20 cellular contexts compared by ENCODE assay signal in the genomic region with DNA sequence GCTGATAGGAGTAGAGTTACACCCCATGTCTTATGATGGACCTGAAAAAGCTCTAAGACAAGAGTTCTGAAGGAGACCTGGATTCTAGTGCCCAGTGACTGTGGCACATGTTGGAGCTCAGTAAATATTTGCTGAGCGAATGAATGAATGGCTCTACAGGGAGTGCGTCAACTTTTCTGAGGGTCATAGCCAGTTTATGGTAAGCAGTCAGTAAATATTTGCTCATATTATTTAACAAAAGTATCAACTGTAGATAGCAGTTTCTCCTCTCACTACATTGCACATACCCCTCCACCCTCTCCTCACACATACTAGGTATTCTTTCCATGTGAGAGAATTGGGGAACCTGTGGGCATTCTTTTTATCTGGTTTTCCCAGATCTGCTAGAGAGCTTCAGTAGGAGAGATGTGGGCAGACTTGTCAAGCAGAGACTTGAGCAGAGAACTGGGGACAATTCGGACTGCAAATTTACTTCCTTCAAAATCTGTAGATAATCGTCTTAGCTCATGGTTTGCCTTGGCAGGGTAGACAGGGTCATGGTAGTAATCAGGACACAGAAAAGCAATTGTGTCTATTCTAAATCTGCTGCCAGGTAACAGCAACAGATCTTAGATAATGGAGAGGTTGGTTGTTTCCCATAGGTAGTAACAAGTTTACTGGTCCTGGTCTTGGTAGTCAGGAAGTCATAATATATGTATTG. TPM values are rescaled to one million over a fixed set of nuclear protein-coding genes. Genes with fewer than 3 reads are reported as not detected.
DNase-seq lines count a peak whose midpoint lies in the region; ATAC-seq and TF ChIP-seq lines count a peak whose summit lies in the region.
"Had no signal": no experiment of that assay in that cellular context is flagged by ENCODE, and none has a peak within 500 bp of the region (broad histone marks: within the 10 kb centered on the region; RNA-seq: fewer than 3 reads in every experiment).

No MANE protein-coding gene starts in this region.

- peaks cover 54% of the 10 kb centered on the region for H3K4me1 Mint-ChIP-seq in Caco-2 (ENCODE audit: low read depth, unreplicated experiment)
- peaks cover 3% of the 10 kb centered on the region for H3K4me1 Mint-ChIP-seq in stimulated activated effector memory CD8-positive, alpha-beta T cell treated with anti-CD3 and anti-CD28 coated beads, Interleukin-12 subunit alpha, Interleukin-12 subunit beta, amount 100 ng/mL, for 72 hours

- 61 to 63% methylated on average over 4 of the region's 4 CpGs for WGBS in aorta, 2 donors

- H3K9me3 Mint-ChIP-seq in Caco-2 (ENCODE audit: unreplicated experiment), result peaks cover 8% of the 10 kb centered on the region
- no peaks in the 10 kb centered on the region for H3K9me3 Mint-ChIP-seq in stimulated activated effector memory CD8-positive, alpha-beta T cell treated with anti-CD3 and anti-CD28 coated beads, Interleukin-12 subunit alpha, Interleukin-12 subunit beta, amount 100 ng/mL, for 72 hours

- CTCF ChIA-PET in Caco-2 (lab: Charles Lee), result interaction anchor here (0.7 to 1.9 kb wide), 11 partner anchors 9 to 233 kb away, joined by 3 to 10 read pairs (median 3); no protein-coding TSS in a partner anchor

- peak overlapping the region; percentile 79 for H3K27ac Mint-ChIP-seq in Caco-2 (ENCODE audit: unreplicated experiment)
- no peak overlapping the region for H3K27ac Mint-ChIP-seq in stimulated activated effector memory CD8-positive, alpha-beta T cell treated with anti-CD3 and anti-CD28 coated beads, Interleukin-12 subunit alpha, Interleukin-12 subunit beta, amount 100 ng/mL, for 72 hours
- H3K27ac Mint-ChIP-seq: activated naive CD8-positive, alpha-beta T cell treated with anti-CD3 and anti-CD28 coated beads, Interleukin-2, amount 10 ng/mL, durations not matched to agents 7 days and 5 days had no signal

- ATAC-seq in mucosa of descending colon (peak; percentile 88), aorta (ENCODE audit: low FRiP score) (no peak)
- no peak for ATAC-seq in stimulated activated effector memory CD8-positive, alpha-beta T cell treated with anti-CD3 and anti-CD28 coated beads, Interleukin-12 subunit alpha, Interleukin-12 subunit beta, amount 100 ng/mL, for 72 hours
- ATAC-seq: gastrocnemius medialis, left ventricle myocardium superior had no signal

- no peaks in the 10 kb centered on the region for H3K36me3 ChIP-seq in Caco-2 (ENCODE audit: control insufficient read depth, insufficient read depth, low read length)
- H3K36me3 ChIP-seq in mucosa of descending colon (ENCODE audit: low read depth), result no peaks in the 10 kb centered on the region
- H3K36me3 ChIP-seq in aorta (ENCODE audit: control insufficient read depth in 1 of 2, insufficient read depth in 2 of 2, low read length in 1 of 2), result peaks cover 0 to 5% of the 10 kb centered on the region in 2 donors
- H3K36me3 ChIP-seq: gastrocnemius medialis, ovary had no signal

- H3K4me3 ChIP-seq in Caco-2 (ENCODE audit: low read depth, low read length), result no peak overlapping the region
- no peak overlapping the region for H3K4me3 ChIP-seq in mucosa of descending colon
- no peak overlapping the region for H3K4me3 ChIP-seq in aorta (ENCODE audit: low read length in 2 of 2)
- H3K4me3 ChIP-seq: dorsolateral prefrontal cortex, gastrocnemius medialis, ovary had no signal

- POLR2A ChIA-PET in Caco-2 (lab: Charles Lee), result interaction anchor here (0.6 to 1.7 kb wide), 4 partner anchors 40 to 1853 kb away, joined by 3 to 8 read pairs (median 4); no protein-coding TSS in a partner anchor

- H3K36me3 Mint-ChIP-seq in Caco-2 (ENCODE audit: insufficient read depth, unreplicated experiment), result peaks cover 12% of the 10 kb centered on the region
- H3K36me3 Mint-ChIP-seq in stimulated activated effector memory CD8-positive, alpha-beta T cell treated with anti-CD3 and anti-CD28 coated beads, Interleukin-12 subunit alpha, Interleukin-12 subunit beta, amount 100 ng/mL, for 72 hours, result no peaks in the 10 kb centered on the region

- no TSS peak for BruUV-seq in Caco-2 (replicated peaks; lab: Mats Ljungman, UMichigan)

- no peaks in the 10 kb centered on the region for H3K9me3 ChIP-seq in Caco-2
- no peaks in the 10 kb centered on the region for H3K9me3 ChIP-seq in mucosa of descending colon
- no peaks in the 10 kb centered on the region for H3K9me3 ChIP-seq in aorta (ENCODE audit: control insufficient read depth, low read length)
- H3K9me3 ChIP-seq: gastrocnemius medialis, ovary had no signal

- peak; percentile 68 to 69 for DNase-seq in Caco-2
- DNase-seq in NCI-H1417 treated with DMSO at 0.1 percent for 48 hours (lab: John Stamatoyannopoulos, UW), result peak; percentile 62
- peak; percentile 64 for DNase-seq in NCI-H82 (lab: John Stamatoyannopoulos, UW)
- peak in 1 of 3 donors; percentile 18 for DNase-seq in mucosa of descending colon
- no peak for DNase-seq in stimulated activated effector memory CD8-positive, alpha-beta T cell treated with anti-CD3 and anti-CD28 coated beads, Interleukin-12 subunit alpha, Interleukin-12 subunit beta, amount 100 ng/mL, for 72 hours (ENCODE audit: low spot score in 2 of 2)
- DNase-seq in GM19238 (ENCODE audit: insufficient read length, low spot score), result no peak
- DNase-seq in aorta, result no peak
- DNase-seq in NCI-H2107 (lab: John Stamatoyannopoulos, UW), result no peak
- DNase-seq: activated CD4-positive, alpha-beta T cell treated with anti-CD3 and anti-CD28 coated beads, Interleukin-2, amount 50 U/mL, for 4 hours; activated naive CD8-positive, alpha-beta T cell treated with anti-CD3 and anti-CD28 coated beads, Interleukin-2, amount 10 ng/mL, durations not matched to agents 7 days and 5 days; dorsolateral prefrontal cortex; erythroblast; gastrocnemius medialis; KG1; left ventricle myocardium superior; NCI-H1105; NCI-H524; ovary; substantia nigra; SW 1271 had no signal

- H3K27ac ChIP-seq in aorta (ENCODE audit: low read depth in 1 of 2, low read length in 2 of 2), result no peak overlapping the region
- H3K27ac ChIP-seq: gastrocnemius medialis, ovary had no signal

- TF ChIP-seq CTCF in Caco-2 (IDR thresholded peaks at IDR 0.05; ENCODE audit: insufficient read depth in 1 of 2, low read depth in 1 of 2, low read length in 1 of 2, severe bottlenecking in 1 of 2, unreplicated experiment in 1 of 2) (no peak), mucosa of descending colon (IDR thresholded peaks at IDR 0.05) (no peak)

- H3K4me1 ChIP-seq in Caco-2 (peaks cover 48% of the 10 kb centered on the region), mucosa of descending colon (ENCODE audit: low read depth) (peaks cover 9% of the 10 kb centered on the region), aorta (ENCODE audit: control insufficient read depth in 1 of 2, insufficient read depth in 2 of 2, low read length in 2 of 2) (no peaks in the 10 kb centered on the region)
- H3K4me1 ChIP-seq: gastrocnemius medialis had no signal

- H3K27me3 ChIP-seq in Caco-2 (replicated peaks; ENCODE audit: control insufficient read depth, insufficient read depth, low read length) (no peaks in the 10 kb centered on the region), aorta (ENCODE audit: control insufficient read depth in 1 of 2, insufficient read depth in 2 of 2, low read length in 1 of 2) (no peaks in the 10 kb centered on the region)
- H3K27me3 ChIP-seq: dorsolateral prefrontal cortex, ovary had no signal

- H3K4me3 Mint-ChIP-seq in Caco-2 (ENCODE audit: unreplicated experiment), result no peak overlapping the region
- no peak overlapping the region for H3K4me3 Mint-ChIP-seq in stimulated activated effector memory CD8-positive, alpha-beta T cell treated with anti-CD3 and anti-CD28 coated beads, Interleukin-12 subunit alpha, Interleukin-12 subunit beta, amount 100 ng/mL, for 72 hours
- H3K4me3 Mint-ChIP-seq: activated naive CD8-positive, alpha-beta T cell treated with anti-CD3 and anti-CD28 coated beads, Interleukin-2, amount 10 ng/mL, durations not matched to agents 7 days and 5 days had no signal

- no peaks in the 10 kb centered on the region for H3K27me3 Mint-ChIP-seq in Caco-2 (ENCODE audit: insufficient read depth, unreplicated experiment)

- intact Hi-C loops in Caco-2 (cut with micrococcal nuclease; ENCODE audit: unreplicated experiment), result loop anchor here (1.0 to 2.0 kb wide), 4 partner anchors 16 to 99 kb away; no protein-coding TSS in a partner anchor
- intact Hi-C loops in mucosa of descending colon (cut with DNase I, micrococcal nuclease), result no loop called here
- intact Hi-C loops in aorta (cut with DNase I), result no loop called here

RNA-seq across cellular contexts. Expression of a gene that starts 5.7 kb away (rescaled TPM):
- total RNA-seq in Caco-2 (2022) (62.7 and 67.0 TPM in 2 replicates), mucosa of descending colon (1 to 10 TPM in 2 of 3 donors, under 1 TPM in 1; 0.84 to 1.8 (median 1.5) TPM), aorta (1 to 10 TPM; 1.4 to 3.2 TPM)
- polyA plus RNA-seq in aorta, result 1 to 10 TPM in 1 of 2 donors, under 1 TPM in 1; 0.36 to 6.1 TPM

RNA-seq across cellular contexts. Expression of a gene that starts 39.1 kb away (rescaled TPM):
- total RNA-seq in Caco-2 (2022), result 170 and 190 TPM in 2 replicates
- total RNA-seq in mucosa of descending colon, result 10 to 100 TPM; 10.7 to 20.6 (median 17.9) TPM
- total RNA-seq in aorta, result 1 to 10 TPM; 5.5 to 6.5 TPM
- polyA plus RNA-seq in aorta, result 10 to 100 TPM in 1 of 2 donors, under 1 TPM in 1; 0.72 to 12.3 TPM

Comparison
In these comparisons a context has a peak if more than half of its experiments do, and no peak if none do; other contexts are left out.
1. DNase-seq: peak in Caco-2 (2 of 2), NCI-H1417 treated with DMSO at 0.1 percent for 48 hours (single experiment) and NCI-H82 (single experiment); none in stimulated activated effector memory CD8-positive, alpha-beta T cell treated with anti-CD3 and anti-CD28 coated beads, Interleukin-12 subunit alpha, Interleukin-12 subunit beta, amount 100 ng/mL, for 72 hours (0 of 2), GM19238 (single experiment), aorta (0 of 2) and NCI-H2107 (single experiment).
2. RNA of a gene that starts 5.7 kb away (total RNA-seq): 62.7 to 67.0 TPM in Caco-2; 1.4 to 3.2 TPM in aorta and 0.84 to 1.8 TPM in mucosa of descending colon; every median in the first group is over 10 times any median in the second.